In the genomic region with DNA sequence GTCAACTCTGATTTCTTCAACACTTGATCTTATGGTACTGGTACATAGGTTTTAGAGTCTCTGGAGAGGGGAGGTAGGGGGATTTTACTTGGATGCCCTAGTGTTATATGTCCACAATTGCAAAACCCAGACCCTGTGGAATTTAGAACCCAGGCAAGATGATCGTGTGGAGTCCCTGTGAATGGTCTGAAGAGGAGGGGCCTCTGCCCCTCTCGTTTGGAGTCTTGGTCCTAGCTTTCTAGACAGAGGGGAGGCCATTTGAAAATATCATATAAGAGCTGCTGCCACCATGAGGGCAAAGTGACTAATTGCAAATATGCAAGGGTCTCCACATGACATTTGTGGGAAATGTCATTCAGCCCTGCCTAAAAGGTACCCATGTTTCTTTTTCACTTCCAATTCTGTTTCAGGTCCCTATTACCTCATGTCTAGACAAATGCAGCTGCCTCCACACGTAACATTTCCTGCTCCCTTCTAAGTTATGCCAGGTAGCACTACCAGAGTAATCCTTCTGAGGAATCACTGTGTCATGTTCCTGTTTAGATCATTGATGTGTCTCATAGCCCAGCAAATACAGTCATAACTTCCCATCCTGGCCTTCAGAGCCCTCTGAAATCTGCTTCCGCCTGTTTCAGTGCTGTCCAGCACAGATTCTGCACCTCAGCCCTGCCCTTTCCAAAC, we compare ENCODE assay signal across 1 cellular context.
A peak's percentile ranks its signal among the peaks of the same experiment; 100 is the strongest.
TF ChIP-seq lines count a peak whose summit lies in the region.

No MANE protein-coding gene starts in this region.

TF ChIP-seq in HepG2, 621 proteins besides CTCF, POLR2A, EP300 and RAD21 (continued from another document):
- TF ChIP-seq, protein P1, sequence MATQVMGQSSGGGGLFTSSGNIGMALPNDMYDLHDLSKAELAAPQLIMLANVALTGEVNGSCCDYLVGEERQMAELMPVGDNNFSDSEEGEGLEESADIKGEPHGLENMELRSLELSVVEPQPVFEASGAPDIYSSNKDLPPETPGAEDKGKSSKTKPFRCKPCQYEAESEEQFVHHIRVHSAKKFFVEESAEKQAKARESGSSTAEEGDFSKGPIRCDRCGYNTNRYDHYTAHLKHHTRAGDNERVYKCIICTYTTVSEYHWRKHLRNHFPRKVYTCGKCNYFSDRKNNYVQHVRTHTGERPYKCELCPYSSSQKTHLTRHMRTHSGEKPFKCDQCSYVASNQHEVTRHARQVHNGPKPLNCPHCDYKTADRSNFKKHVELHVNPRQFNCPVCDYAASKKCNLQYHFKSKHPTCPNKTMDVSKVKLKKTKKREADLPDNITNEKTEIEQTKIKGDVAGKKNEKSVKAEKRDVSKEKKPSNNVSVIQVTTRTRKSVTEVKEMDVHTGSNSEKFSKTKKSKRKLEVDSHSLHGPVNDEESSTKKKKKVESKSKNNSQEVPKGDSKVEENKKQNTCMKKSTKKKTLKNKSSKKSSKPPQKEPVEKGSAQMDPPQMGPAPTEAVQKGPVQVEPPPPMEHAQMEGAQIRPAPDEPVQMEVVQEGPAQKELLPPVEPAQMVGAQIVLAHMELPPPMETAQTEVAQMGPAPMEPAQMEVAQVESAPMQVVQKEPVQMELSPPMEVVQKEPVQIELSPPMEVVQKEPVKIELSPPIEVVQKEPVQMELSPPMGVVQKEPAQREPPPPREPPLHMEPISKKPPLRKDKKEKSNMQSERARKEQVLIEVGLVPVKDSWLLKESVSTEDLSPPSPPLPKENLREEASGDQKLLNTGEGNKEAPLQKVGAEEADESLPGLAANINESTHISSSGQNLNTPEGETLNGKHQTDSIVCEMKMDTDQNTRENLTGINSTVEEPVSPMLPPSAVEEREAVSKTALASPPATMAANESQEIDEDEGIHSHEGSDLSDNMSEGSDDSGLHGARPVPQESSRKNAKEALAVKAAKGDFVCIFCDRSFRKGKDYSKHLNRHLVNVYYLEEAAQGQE (IDR thresholded peaks at IDR 0.05; ENCODE audit: borderline replicate concordance in 1 of 2, low read depth in 1 of 2, low read length in 2 of 2): no peak
- TF ChIP-seq IRX3 (CRISPR knock-in tag; IDR thresholded peaks at IDR 0.05; ENCODE audit: borderline replicate concordance, low read depth) (no peak), PAX8 (CRISPR knock-in tag; IDR thresholded peaks at IDR 0.05; ENCODE audit: borderline replicate concordance) (no peak), ZNF605 (CRISPR knock-in tag; IDR thresholded peaks at IDR 0.05) (peak; percentile 59; the same call in 1 of the 2 replicates), ZC3H13 (CRISPR knock-in tag; IDR thresholded peaks at IDR 0.05) (no peak), LCORL (IDR thresholded peaks at IDR 0.05) (no peak), LCORL (CRISPR knock-in tag; IDR thresholded peaks at IDR 0.05) (no peak), RBM22 (optimal IDR thresholded peaks at IDR 0.05; ENCODE audit: low read length) (peak; percentile 53), NFE2L1 (CRISPR knock-in tag; IDR thresholded peaks at IDR 0.05; ENCODE audit: borderline replicate concordance) (no peak), SMC3 (IDR thresholded peaks at IDR 0.05; ENCODE audit: low read length) (peak; percentile 59), SPEN (CRISPR knock-in tag; IDR thresholded peaks at IDR 0.05; ENCODE audit: low read depth) (no peak), FOXK2 (IDR thresholded peaks at IDR 0.05) (no peak), ZNF326 (CRISPR knock-in tag; IDR thresholded peaks at IDR 0.05; ENCODE audit: borderline replicate concordance) (no peak), ZNF234 (CRISPR knock-in tag; conservative IDR thresholded peaks at IDR 0.05) (0 out of 2 replicates have a peak, but pooled peaks have one; percentile 46), ATF7-NPFF (CRISPR knock-in tag; IDR thresholded peaks at IDR 0.05; ENCODE audit: low read depth) (no peak), SMAD3 (CRISPR knock-in tag; IDR thresholded peaks at IDR 0.05) (peak; percentile 21; the same call in 1 of the 2 replicates), HNRNPLL (IDR thresholded peaks at IDR 0.05; ENCODE audit: low read depth, low read length, poor library complexity, severe bottlenecking) (no peak)
- TF ChIP-seq, protein P2, sequence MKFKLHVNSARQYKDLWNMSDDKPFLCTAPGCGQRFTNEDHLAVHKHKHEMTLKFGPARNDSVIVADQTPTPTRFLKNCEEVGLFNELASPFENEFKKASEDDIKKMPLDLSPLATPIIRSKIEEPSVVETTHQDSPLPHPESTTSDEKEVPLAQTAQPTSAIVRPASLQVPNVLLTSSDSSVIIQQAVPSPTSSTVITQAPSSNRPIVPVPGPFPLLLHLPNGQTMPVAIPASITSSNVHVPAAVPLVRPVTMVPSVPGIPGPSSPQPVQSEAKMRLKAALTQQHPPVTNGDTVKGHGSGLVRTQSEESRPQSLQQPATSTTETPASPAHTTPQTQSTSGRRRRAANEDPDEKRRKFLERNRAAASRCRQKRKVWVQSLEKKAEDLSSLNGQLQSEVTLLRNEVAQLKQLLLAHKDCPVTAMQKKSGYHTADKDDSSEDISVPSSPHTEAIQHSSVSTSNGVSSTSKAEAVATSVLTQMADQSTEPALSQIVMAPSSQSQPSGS (CRISPR knock-in tag; IDR thresholded peaks at IDR 0.05): no peak
- TF ChIP-seq, protein P3, sequence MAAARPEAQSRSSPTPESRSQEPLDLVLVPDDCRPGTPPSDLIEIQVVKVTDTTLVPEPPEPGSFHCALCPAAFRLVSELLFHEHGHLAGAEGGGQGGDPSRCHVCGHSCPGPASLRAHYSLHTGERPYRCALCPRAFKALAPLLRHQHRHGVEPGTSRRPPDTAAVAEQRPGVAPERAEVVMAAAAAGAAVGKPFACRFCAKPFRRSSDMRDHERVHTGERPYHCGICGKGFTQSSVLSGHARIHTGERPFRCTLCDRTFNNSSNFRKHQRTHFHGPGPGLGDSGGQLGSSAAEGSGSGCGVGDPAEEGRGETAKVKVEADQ (CRISPR knock-in tag; IDR thresholded peaks at IDR 0.05; ENCODE audit: borderline replicate concordance): no peak
- TF ChIP-seq, protein P4, sequence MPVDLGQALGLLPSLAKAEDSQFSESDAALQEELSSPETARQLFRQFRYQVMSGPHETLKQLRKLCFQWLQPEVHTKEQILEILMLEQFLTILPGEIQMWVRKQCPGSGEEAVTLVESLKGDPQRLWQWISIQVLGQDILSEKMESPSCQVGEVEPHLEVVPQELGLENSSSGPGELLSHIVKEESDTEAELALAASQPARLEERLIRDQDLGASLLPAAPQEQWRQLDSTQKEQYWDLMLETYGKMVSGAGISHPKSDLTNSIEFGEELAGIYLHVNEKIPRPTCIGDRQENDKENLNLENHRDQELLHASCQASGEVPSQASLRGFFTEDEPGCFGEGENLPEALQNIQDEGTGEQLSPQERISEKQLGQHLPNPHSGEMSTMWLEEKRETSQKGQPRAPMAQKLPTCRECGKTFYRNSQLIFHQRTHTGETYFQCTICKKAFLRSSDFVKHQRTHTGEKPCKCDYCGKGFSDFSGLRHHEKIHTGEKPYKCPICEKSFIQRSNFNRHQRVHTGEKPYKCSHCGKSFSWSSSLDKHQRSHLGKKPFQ (CRISPR knock-in tag; IDR thresholded peaks at IDR 0.05; ENCODE audit: insufficient replicate concordance): no peak
- TF ChIP-seq, protein P5, sequence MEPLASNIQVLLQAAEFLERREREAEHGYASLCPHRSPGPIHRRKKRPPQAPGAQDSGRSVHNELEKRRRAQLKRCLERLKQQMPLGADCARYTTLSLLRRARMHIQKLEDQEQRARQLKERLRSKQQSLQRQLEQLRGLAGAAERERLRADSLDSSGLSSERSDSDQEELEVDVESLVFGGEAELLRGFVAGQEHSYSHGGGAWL (CRISPR knock-in tag; IDR thresholded peaks at IDR 0.05): no peak
- TF ChIP-seq, protein P6, sequence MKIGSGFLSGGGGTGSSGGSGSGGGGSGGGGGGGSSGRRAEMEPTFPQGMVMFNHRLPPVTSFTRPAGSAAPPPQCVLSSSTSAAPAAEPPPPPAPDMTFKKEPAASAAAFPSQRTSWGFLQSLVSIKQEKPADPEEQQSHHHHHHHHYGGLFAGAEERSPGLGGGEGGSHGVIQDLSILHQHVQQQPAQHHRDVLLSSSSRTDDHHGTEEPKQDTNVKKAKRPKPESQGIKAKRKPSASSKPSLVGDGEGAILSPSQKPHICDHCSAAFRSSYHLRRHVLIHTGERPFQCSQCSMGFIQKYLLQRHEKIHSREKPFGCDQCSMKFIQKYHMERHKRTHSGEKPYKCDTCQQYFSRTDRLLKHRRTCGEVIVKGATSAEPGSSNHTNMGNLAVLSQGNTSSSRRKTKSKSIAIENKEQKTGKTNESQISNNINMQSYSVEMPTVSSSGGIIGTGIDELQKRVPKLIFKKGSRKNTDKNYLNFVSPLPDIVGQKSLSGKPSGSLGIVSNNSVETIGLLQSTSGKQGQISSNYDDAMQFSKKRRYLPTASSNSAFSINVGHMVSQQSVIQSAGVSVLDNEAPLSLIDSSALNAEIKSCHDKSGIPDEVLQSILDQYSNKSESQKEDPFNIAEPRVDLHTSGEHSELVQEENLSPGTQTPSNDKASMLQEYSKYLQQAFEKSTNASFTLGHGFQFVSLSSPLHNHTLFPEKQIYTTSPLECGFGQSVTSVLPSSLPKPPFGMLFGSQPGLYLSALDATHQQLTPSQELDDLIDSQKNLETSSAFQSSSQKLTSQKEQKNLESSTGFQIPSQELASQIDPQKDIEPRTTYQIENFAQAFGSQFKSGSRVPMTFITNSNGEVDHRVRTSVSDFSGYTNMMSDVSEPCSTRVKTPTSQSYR (CRISPR knock-in tag; IDR thresholded peaks at IDR 0.05; ENCODE audit: borderline replicate concordance): no peak
TF ChIP-seq in HepG2: peak in this region for 7.
